In the genomic region with DNA sequence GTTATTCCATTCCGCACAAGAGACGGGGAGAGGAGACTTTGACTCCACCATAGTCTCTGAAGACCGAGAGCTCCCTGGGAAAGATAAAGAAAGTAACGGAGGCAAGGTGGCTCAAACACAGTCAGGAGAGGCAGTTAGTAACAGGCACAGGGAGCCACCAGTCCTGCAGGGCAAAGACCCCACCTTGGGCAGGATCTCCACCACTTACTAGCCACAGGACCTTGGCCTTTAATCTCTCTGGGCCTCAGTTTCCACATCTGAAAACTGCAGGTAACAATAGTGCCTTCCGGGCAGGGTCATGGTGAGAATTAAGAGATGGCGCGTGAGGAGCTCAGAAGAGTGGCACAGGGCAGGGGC, we compare ENCODE assay signal across 11 cellular contexts.
DNase-seq lines count a peak whose midpoint lies in the region; ATAC-seq and TF ChIP-seq lines count a peak whose summit lies in the region.
"Had no signal": no experiment of that assay in that cellular context is flagged by ENCODE, and none has a peak within 500 bp of the region (broad histone marks: within the 10 kb centered on the region; RNA-seq: fewer than 3 reads in every experiment).

No MANE protein-coding gene starts in this region.

- TF ChIP-seq POLR2A in upper lobe of left lung (IDR thresholded peaks at IDR 0.05) = no peak

- ATAC-seq in upper lobe of left lung (ENCODE audit: low FRiP score in 2 of 2) (no peak), GM18873 (IDR thresholded peaks at IDR 0.05; ENCODE audit: low FRiP score, unreplicated experiment) (no peak)

- H3K27me3 ChIP-seq in cardiac muscle cell = no peaks in the 10 kb centered on the region
- H3K27me3 ChIP-seq in colonic mucosa = no peaks in the 10 kb centered on the region
- peaks cover 21% of the 10 kb centered on the region for H3K27me3 ChIP-seq in neural progenitor cell
- H3K27me3 ChIP-seq in upper lobe of left lung = no peaks in the 10 kb centered on the region

- peak overlapping the region; percentile 40 for H3K27ac Mint-ChIP-seq in neural progenitor cell
- H3K27ac Mint-ChIP-seq: activated naive CD4-positive, alpha-beta T cell treated with anti-CD3 and anti-CD28 coated beads for 36 hours had no signal

- no peak overlapping the region for H2AFZ ChIP-seq in neural progenitor cell (replicated peaks)

- H3K9me3 Mint-ChIP-seq in neural progenitor cell = peaks cover 3% of the 10 kb centered on the region
- H3K9me3 Mint-ChIP-seq: activated naive CD4-positive, alpha-beta T cell treated with anti-CD3 and anti-CD28 coated beads for 36 hours had no signal

- H4K20me1 ChIP-seq in neural progenitor cell (ENCODE audit: low read depth) = peaks cover 46% of the 10 kb centered on the region

- H3K4me1 Mint-ChIP-seq in neural progenitor cell = peaks cover 65% of the 10 kb centered on the region

- H3K4me2 ChIP-seq in neural progenitor cell = peak overlapping the region; percentile 50

- TF ChIP-seq CTCF in cardiac muscle cell (IDR thresholded peaks at IDR 0.05; ENCODE audit: low read depth, low read length) (no peak), colonic mucosa (IDR thresholded peaks at IDR 0.05) (no peak), neural progenitor cell (IDR thresholded peaks at IDR 0.05) (no peak), upper lobe of left lung (IDR thresholded peaks at IDR 0.05) (no peak)

- TF ChIP-seq EP300 in upper lobe of left lung (IDR thresholded peaks at IDR 0.05) = no peak

- no peak overlapping the region for H3K4me3 Mint-ChIP-seq in neural progenitor cell
- H3K4me3 Mint-ChIP-seq: activated naive CD4-positive, alpha-beta T cell treated with anti-CD3 and anti-CD28 coated beads for 36 hours had no signal

- WGBS in upper lobe of left lung, 2 donors = 94 to 96% methylated on average over 7 of the region's 7 CpGs

- H3K79me2 ChIP-seq in neural progenitor cell (ENCODE audit: low read depth) = peaks cover 3% of the 10 kb centered on the region

- peaks cover 32% of the 10 kb centered on the region for H3F3A ChIP-seq in neural progenitor cell (ENCODE audit: low read depth)

- intact Hi-C loops in cardiac septum (cut with DNase I) = no loop called here
- intact Hi-C loops in colonic mucosa (cut with DNase I) = no loop called here

- H3K9ac ChIP-seq in colonic mucosa (ENCODE audit: low read depth in 2 of 2, low read length in 2 of 2) (peak overlapping the region in 1 of 2 donors; percentile 24), neural progenitor cell (no peak overlapping the region)

- H3K27me3 Mint-ChIP-seq in neural progenitor cell (ENCODE audit: insufficient read depth, low read depth) = peaks cover 7% of the 10 kb centered on the region

- peaks cover 5% of the 10 kb centered on the region for H3K36me3 Mint-ChIP-seq in neural progenitor cell

- no peak overlapping the region for H3K4me3 ChIP-seq in cardiac muscle cell
- no peak overlapping the region for H3K4me3 ChIP-seq in colonic mucosa
- H3K4me3 ChIP-seq in neural progenitor cell = no peak overlapping the region
- H3K4me3 ChIP-seq in upper lobe of left lung = no peak overlapping the region

- DNase-seq in cardiac muscle cell (ENCODE audit: low read depth in 1 of 2, low spot score in 1 of 2) = no peak
- no peak for DNase-seq in cardiac septum (ENCODE audit: low spot score)
- no peak for DNase-seq in colonic mucosa
- no peak for DNase-seq in neural progenitor cell (ENCODE audit: low spot score)
- DNase-seq in upper lobe of left lung = no peak
- no peak for DNase-seq in SIG-M5 (lab: John Stamatoyannopoulos, UW)
- no peak for DNase-seq in HUDEP-2 (lab: John Stamatoyannopoulos, UW; ENCODE audit: unreplicated experiment in 76 of 76)
- DNase-seq: activated CD4-positive, alpha-beta T cell treated with anti-CD3 and anti-CD28 coated beads for 1 hour; activated naive CD4-positive, alpha-beta T cell treated with anti-CD3 and anti-CD28 coated beads for 36 hours; NCI-H1930 had no signal

- H3K36me3 ChIP-seq in cardiac muscle cell = no peaks in the 10 kb centered on the region
- H3K36me3 ChIP-seq in colonic mucosa = no peaks in the 10 kb centered on the region
- no peaks in the 10 kb centered on the region for H3K36me3 ChIP-seq in neural progenitor cell
- no peaks in the 10 kb centered on the region for H3K36me3 ChIP-seq in upper lobe of left lung

- H3K4me1 ChIP-seq in cardiac muscle cell (ENCODE audit: low read depth) (peaks cover 35% of the 10 kb centered on the region), colonic mucosa (peaks cover 29% of the 10 kb centered on the region), neural progenitor cell (peaks cover 44% of the 10 kb centered on the region), upper lobe of left lung (peaks cover 48 to 64% (median 53%) of the 10 kb centered on the region in 4 donors)

- H3K27ac ChIP-seq in cardiac muscle cell (peak overlapping the region; percentile 98), colonic mucosa (peak overlapping the region; percentile 0), neural progenitor cell (no peak overlapping the region), upper lobe of left lung (peak overlapping the region; percentile 77 to 85 (median 80))

- no peaks in the 10 kb centered on the region for H3K9me3 ChIP-seq in cardiac muscle cell (ENCODE audit: low read depth)
- H3K9me3 ChIP-seq in colonic mucosa = no peaks in the 10 kb centered on the region
- no peaks in the 10 kb centered on the region for H3K9me3 ChIP-seq in neural progenitor cell (ENCODE audit: low read depth)
- H3K9me3 ChIP-seq in upper lobe of left lung = no peaks in the 10 kb centered on the region
